7 cellular contexts compared by ENCODE assay signal in the genomic region with DNA sequence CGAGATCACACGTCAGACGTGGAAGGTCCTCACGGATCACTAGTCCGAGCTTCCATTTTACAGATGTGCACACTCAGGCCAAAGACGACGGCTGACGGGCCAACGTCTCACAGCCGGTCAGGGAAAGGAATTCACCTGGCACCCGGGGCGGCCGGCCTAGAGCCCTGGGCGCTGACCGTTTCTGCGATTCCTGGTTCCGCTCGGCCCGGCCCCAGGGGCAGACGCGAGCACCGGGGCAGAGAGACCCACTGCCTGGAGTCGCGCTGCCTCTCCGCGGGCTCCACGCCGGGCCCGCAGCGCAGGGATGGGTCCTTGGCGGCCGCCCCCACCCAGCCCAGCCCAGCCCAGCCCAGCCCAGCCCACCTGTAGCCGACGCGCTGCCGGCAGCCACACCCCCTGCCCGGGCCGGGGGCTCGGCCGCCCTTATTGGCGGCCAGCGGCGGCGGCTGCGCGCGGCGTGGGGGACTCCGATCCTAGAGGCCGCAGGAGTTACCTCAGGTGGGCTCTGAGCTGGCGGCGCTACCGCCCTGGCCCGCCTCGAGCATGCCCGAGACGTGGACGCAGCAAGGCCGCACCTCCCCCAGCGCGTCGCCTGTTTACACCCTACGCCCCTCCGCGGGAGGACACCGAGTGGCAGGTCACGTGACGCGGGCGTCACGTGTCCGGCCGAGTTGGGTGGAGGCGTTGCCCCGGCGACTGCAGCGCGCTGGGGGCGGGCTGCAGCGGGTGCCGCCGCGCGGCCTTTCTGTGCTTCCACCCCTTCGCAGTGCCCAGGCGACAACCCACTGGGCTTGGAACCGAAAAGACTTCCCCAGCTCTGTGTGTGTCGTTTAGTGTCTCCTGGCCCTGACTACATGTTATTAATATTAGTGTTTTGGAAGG.
DNase-seq lines count a peak whose midpoint lies in the region; ATAC-seq and TF ChIP-seq lines count a peak whose summit lies in the region.

No MANE protein-coding gene starts in this region.

- peaks cover 12% of the 10 kb centered on the region for H3K36me3 Mint-ChIP-seq in T-helper 2 cell treated with Interferon-gamma antibody and Interleukin-4, amounts not matched to agents 5 μg/mL and 100 μg/mL, for 36 hours (ENCODE audit: low read depth)

- H3K9me3 Mint-ChIP-seq in T-helper 2 cell treated with Interferon-gamma antibody and Interleukin-4, amounts not matched to agents 5 μg/mL and 100 μg/mL, for 36 hours = peaks cover 8% of the 10 kb centered on the region

- peaks cover 7% of the 10 kb centered on the region for H3K27me3 Mint-ChIP-seq in T-helper 2 cell treated with Interferon-gamma antibody and Interleukin-4, amounts not matched to agents 5 μg/mL and 100 μg/mL, for 36 hours (ENCODE audit: low read depth)

- peak overlapping the region; percentile 87 for H3K27ac Mint-ChIP-seq in T-helper 2 cell treated with Interferon-gamma antibody and Interleukin-4, amounts not matched to agents 5 μg/mL and 100 μg/mL, for 36 hours

- TF ChIP-seq POLR2A in GM15510 (IDR thresholded peaks at IDR 0.05; ENCODE audit: borderline replicate concordance, extremely low read depth, insufficient read length) = peak; percentile 51

- TF ChIP-seq CTCF in astrocyte of the cerebellum (IDR thresholded peaks at IDR 0.05; ENCODE audit: low read depth, low read length, missing control alignments) (no peak), retinal pigment epithelial cell (conservative IDR thresholded peaks at IDR 0.05; ENCODE audit: low read depth, low read length) (no peak)

- DNase-seq in NCI-H146 (lab: John Stamatoyannopoulos, UW) = peak; percentile 93
- DNase-seq in T-helper 2 cell treated with Interferon-gamma antibody and Interleukin-4, amounts not matched to agents 5 μg/mL and 100 μg/mL, for 36 hours (ENCODE audit: low spot score) = peak; percentile 90
- DNase-seq in astrocyte of the cerebellum (ENCODE audit: low read depth) = peak; percentile 67
- peak; percentile 41 to 93 (median 85) for DNase-seq in hypothalamus (lab: John Stamatoyannopoulos, UW)
- DNase-seq in retinal pigment epithelial cell (ENCODE audit: low read depth) = peak; percentile 62

- in situ Hi-C loops in astrocyte of the cerebellum (cut with HindIII; ENCODE audit: low sequenced_read_pairs) = no loop called here

- H3K4me1 Mint-ChIP-seq in T-helper 2 cell treated with Interferon-gamma antibody and Interleukin-4, amounts not matched to agents 5 μg/mL and 100 μg/mL, for 36 hours (ENCODE audit: low read depth) = peaks cover 28% of the 10 kb centered on the region

- H3K4me3 Mint-ChIP-seq in T-helper 2 cell treated with Interferon-gamma antibody and Interleukin-4, amounts not matched to agents 5 μg/mL and 100 μg/mL, for 36 hours = peak overlapping the region; percentile 89

- peak overlapping the region; percentile 80 for H3K4me3 ChIP-seq in astrocyte of the cerebellum (ENCODE audit: low read depth, low read length)
- H3K4me3 ChIP-seq in retinal pigment epithelial cell (ENCODE audit: low read length) = peak overlapping the region; percentile 81

- peak; percentile 92 for ATAC-seq in HG02884 (IDR thresholded peaks at IDR 0.05; ENCODE audit: unreplicated experiment)

Comparison
In these comparisons a context has a peak if more than half of its experiments do, and no peak if none do; other contexts are left out.
1. Peak in every context shown above with its lines: DNase-seq, ATAC-seq and H3K4me3 ChIP-seq.